Comparison of ENCODE assay signal across 17 cellular contexts in the genomic region with DNA sequence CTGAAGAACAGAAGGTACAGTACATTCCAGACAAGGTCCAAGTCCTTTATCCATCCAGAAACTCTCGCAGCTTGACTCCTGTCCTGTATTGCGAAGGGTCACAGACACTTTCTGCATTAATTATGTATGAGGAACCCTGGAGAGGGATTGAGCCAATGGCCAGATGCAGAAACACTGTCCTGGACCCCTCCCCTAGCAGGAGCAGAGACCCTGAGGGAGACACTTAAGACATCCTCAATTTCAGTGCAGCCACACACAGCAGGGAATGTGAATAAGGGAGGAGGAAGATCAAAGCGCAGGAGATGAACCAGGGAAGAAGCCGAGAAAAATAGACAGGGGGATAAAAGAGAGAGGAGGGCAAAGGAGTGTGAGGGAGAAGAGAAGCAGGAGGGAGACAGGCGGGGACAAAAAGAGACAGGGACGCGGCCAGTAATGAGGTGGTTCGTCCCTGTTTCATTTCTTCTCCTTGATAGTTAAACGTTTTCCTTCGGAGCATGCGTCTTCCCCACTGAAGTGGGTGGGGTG.
DNase-seq lines count a peak whose midpoint lies in the region; ATAC-seq, FAIRE-seq and TF ChIP-seq lines count a peak whose summit lies in the region.
"Had no signal": no experiment of that assay in that cellular context is flagged by ENCODE, and none has a peak within 500 bp of the region (broad histone marks: within the 10 kb centered on the region; RNA-seq: fewer than 3 reads in every experiment).

No MANE protein-coding gene starts in this region.

- H3K4me2 ChIP-seq in GM23338 (peak overlapping the region; percentile 78), astrocyte (ENCODE audit: low read length) (peak overlapping the region; percentile 35), neuronal stem cell (ENCODE audit: insufficient read depth, low read length, poor library complexity, severe bottlenecking) (peak overlapping the region; percentile 18)
- H3K4me2 ChIP-seq: KMS-11 had no signal

- H3K4me3 Mint-ChIP-seq in GM23338, result peak overlapping the region; percentile 50
- no peak overlapping the region for H3K4me3 Mint-ChIP-seq in astrocyte (ENCODE audit: unreplicated experiment)

- H2BK120ac ChIP-seq in neuronal stem cell (ENCODE audit: low read depth, low read length), result no peak overlapping the region

- H3K9ac ChIP-seq in astrocyte (ENCODE audit: low read length) (no peak overlapping the region), neuronal stem cell (ENCODE audit: low read depth, low read length, poor library complexity) (no peak overlapping the region)
- H3K9ac ChIP-seq: KMS-11 had no signal

- H3K9me3 ChIP-seq in astrocyte (ENCODE audit: insufficient read depth, low read depth, low read length) (no peaks in the 10 kb centered on the region), iPS-18c (ENCODE audit: control insufficient read depth, insufficient read depth, low read length) (no peaks in the 10 kb centered on the region), neuronal stem cell (replicated peaks in 1 of 2; ENCODE audit: control insufficient read depth in 2 of 2, insufficient read depth in 1 of 2, low read depth in 1 of 2, low read length in 2 of 2) (no peaks in the 10 kb centered on the region), small intestine (ENCODE audit: control insufficient read depth, low read depth) (no peaks in the 10 kb centered on the region)

- WGBS in neuronal stem cell (ENCODE audit: extremely low coverage in 2 of 2, insufficient read length in 2 of 2, insufficient replicate concordance in 1 of 2), 2 donors, result no CpG with 5 or more reads among the region's 11 CpGs
- WGBS in small intestine, 3 donors, result 66 to 79% (median 72%) methylated on average over 11 of the region's 11 CpGs

- H3K23ac ChIP-seq in neuronal stem cell (ENCODE audit: low read depth, low read length, poor library complexity), result no peak overlapping the region

- H3K27ac Mint-ChIP-seq in GM23338 (peak overlapping the region; percentile 74), astrocyte (ENCODE audit: unreplicated experiment) (peak overlapping the region; percentile 64)

- peak; percentile 33 for DNase-seq in GM23338 (ENCODE audit: low spot score)
- no peak for DNase-seq in astrocyte (ENCODE audit: low read depth)
- no peak for DNase-seq in neuronal stem cell (ENCODE audit: low spot score)
- no peak for DNase-seq in small intestine
- DNase-seq in stimulated activated CD4-positive, alpha-beta T cell treated with anti-CD3 and anti-CD28 coated beads, Interleukin-15, amount 100 ng/mL, for 24 hours, result no peak
- DNase-seq in HPDE6-E6E7 (ENCODE audit: extremely low spot score), result no peak
- DNase-seq: NCI-H1092, NCI-H1694, NCI-H446 treated with DMSO at 0.1 percent for 48 hours, NCI-H748 treated with DMSO at 0.1 percent for 48 hours had no signal

- H2BK15ac ChIP-seq in neuronal stem cell (ENCODE audit: low read length), result no peak overlapping the region

- no peaks in the 10 kb centered on the region for H3K79me2 ChIP-seq in GM23338 (replicated peaks; ENCODE audit: insufficient read depth)
- no peaks in the 10 kb centered on the region for H3K79me2 ChIP-seq in astrocyte (ENCODE audit: insufficient read depth, low read length)

- no peaks in the 10 kb centered on the region for H3K36me3 ChIP-seq in GM23338 (ENCODE audit: insufficient read depth)
- H3K36me3 ChIP-seq in astrocyte (ENCODE audit: insufficient read depth, low read length), result no peaks in the 10 kb centered on the region
- no peaks in the 10 kb centered on the region for H3K36me3 ChIP-seq in neuronal stem cell (replicated peaks in 1 of 2; ENCODE audit: control insufficient read depth in 2 of 2, insufficient read depth in 2 of 2, low read length in 2 of 2)
- H3K36me3 ChIP-seq in small intestine (ENCODE audit: control insufficient read depth in 2 of 2, insufficient read depth in 2 of 2, low read length in 2 of 2), result no peaks in the 10 kb centered on the region

- H3K36me3 Mint-ChIP-seq in GM23338 (ENCODE audit: low read depth) (peaks cover 2% of the 10 kb centered on the region; the same call in 1 of the 3 replicates), astrocyte (ENCODE audit: low read depth, unreplicated experiment) (peaks cover 1% of the 10 kb centered on the region)

- H2BK12ac ChIP-seq in neuronal stem cell (ENCODE audit: low read length), result no peak overlapping the region

- H3K18ac ChIP-seq in neuronal stem cell (ENCODE audit: low read length), result peak overlapping the region; percentile 7

- H2AK5ac ChIP-seq in neuronal stem cell (ENCODE audit: low read depth, low read length), result no peak overlapping the region

- H3K4me3 ChIP-seq in GM23338, result peak overlapping the region; percentile 45
- H3K4me3 ChIP-seq in astrocyte (ENCODE audit: insufficient read depth, low read depth, low read length), result no peak overlapping the region
- peak overlapping the region; percentile 5; the same call in 1 of the 2 replicates for H3K4me3 ChIP-seq in iPS-18c (ENCODE audit: insufficient read depth, low read depth, low read length)
- H3K4me3 ChIP-seq in neuronal stem cell (ENCODE audit: low read length in 2 of 2), result peak overlapping the region in 1 of 2 donors; percentile 27
- no peak overlapping the region for H3K4me3 ChIP-seq in small intestine (ENCODE audit: low read depth in 1 of 2, low read length in 2 of 2)

- H3K27ac ChIP-seq in GM23338 (ENCODE audit: low read depth) (peak overlapping the region; percentile 92), astrocyte (ENCODE audit: low read depth, low read length) (no peak overlapping the region), neuronal stem cell (replicated peaks; ENCODE audit: low read length) (no peak overlapping the region), small intestine (ENCODE audit: low read depth in 1 of 2, low read length in 1 of 2) (no peak overlapping the region)
- H3K27ac ChIP-seq: C4-2B, KMS-11 had no signal

- H4K8ac ChIP-seq in neuronal stem cell (ENCODE audit: low read depth, low read length), result no peak overlapping the region

- H3K27me3 ChIP-seq in GM23338 (ENCODE audit: insufficient read depth) (no peaks in the 10 kb centered on the region), astrocyte (ENCODE audit: insufficient read depth, low read length) (no peaks in the 10 kb centered on the region), neuronal stem cell (ENCODE audit: control insufficient read depth in 3 of 3, insufficient read depth in 3 of 3, low read depth in 1 of 3, low read length in 3 of 3) (no peaks in the 10 kb centered on the region), small intestine (ENCODE audit: control insufficient read depth in 2 of 2, insufficient read depth in 2 of 2, low read length in 2 of 2) (no peaks in the 10 kb centered on the region)

- peak overlapping the region; percentile 40; the same call in 1 of the 2 replicates for H2AFZ ChIP-seq in GM23338
- H2AFZ ChIP-seq in astrocyte (ENCODE audit: low read depth, low read length), result peak overlapping the region; percentile 61
- H2AFZ ChIP-seq in neuronal stem cell (ENCODE audit: low read length), result peak overlapping the region; percentile 73

- FAIRE-seq in astrocyte (lab: Jason Lieb, UNC) (no peak), small intestine (lab: Jason Lieb, UNC) (no peak)
- FAIRE-seq: A204.1 had no signal

- no peak overlapping the region for H4K91ac ChIP-seq in neuronal stem cell (ENCODE audit: low read depth, low read length, poor library complexity)

- no peak overlapping the region for H3K4ac ChIP-seq in neuronal stem cell (ENCODE audit: low read length)

- no peak overlapping the region for H3K14ac ChIP-seq in neuronal stem cell (ENCODE audit: low read length)

- H4K20me1 ChIP-seq in GM23338 (replicated peaks; ENCODE audit: insufficient read depth), result no peaks in the 10 kb centered on the region
- H4K20me1 ChIP-seq in astrocyte (ENCODE audit: insufficient read depth, low read length), result no peaks in the 10 kb centered on the region

- peaks cover 45% of the 10 kb centered on the region for H3K4me1 Mint-ChIP-seq in GM23338
- peaks cover 25% of the 10 kb centered on the region for H3K4me1 Mint-ChIP-seq in astrocyte (ENCODE audit: low read depth, unreplicated experiment)

- H3K9me3 Mint-ChIP-seq in GM23338 (no peaks in the 10 kb centered on the region), astrocyte (ENCODE audit: unreplicated experiment) (no peaks in the 10 kb centered on the region)

- ATAC-seq in GM23338 (peak; percentile 47), HG03097 (IDR thresholded peaks at IDR 0.05; ENCODE audit: low FRiP score, unreplicated experiment) (no peak)
- ATAC-seq: Panc1, Right ventricle myocardium inferior had no signal

- H3K79me1 ChIP-seq in neuronal stem cell (ENCODE audit: low read depth, low read length), result no peaks in the 10 kb centered on the region

- H2BK5ac ChIP-seq in neuronal stem cell (ENCODE audit: low read length), result no peak overlapping the region

- peaks cover 25% of the 10 kb centered on the region for H3K9me2 ChIP-seq in GM23338 (ENCODE audit: insufficient read depth)

- H3K4me1 ChIP-seq in GM23338 (ENCODE audit: insufficient read depth) (peaks cover 43% of the 10 kb centered on the region), astrocyte (ENCODE audit: insufficient read depth, low read length) (peaks cover 22% of the 10 kb centered on the region), neuronal stem cell (ENCODE audit: control insufficient read depth in 2 of 2, insufficient read depth in 1 of 2, low read depth in 1 of 2, low read length in 2 of 2) (peaks cover 13 to 32% of the 10 kb centered on the region in 2 donors), small intestine (ENCODE audit: control insufficient read depth in 2 of 2, insufficient read depth in 1 of 2, low read depth in 1 of 2, low read length in 1 of 2) (no peaks in the 10 kb centered on the region)

- H3K27me3 Mint-ChIP-seq in GM23338 (ENCODE audit: insufficient read depth, low read depth, poor library complexity), result peaks cover 10% of the 10 kb centered on the region
- peaks cover 2% of the 10 kb centered on the region for H3K27me3 Mint-ChIP-seq in astrocyte (ENCODE audit: low read depth, unreplicated experiment)

- peaks cover 16% of the 10 kb centered on the region; the same call in 1 of the 2 replicates for H3F3A ChIP-seq in GM23338 (replicated peaks; ENCODE audit: low read depth)

- TF ChIP-seq CTCF in GM23338 (conservative IDR thresholded peaks at IDR 0.05; ENCODE audit: low read depth in 2 of 2), result no peak
- no peak for TF ChIP-seq CTCF in astrocyte (IDR thresholded peaks at IDR 0.05; ENCODE audit: insufficient read depth, low read depth, low read length)

TF ChIP-seq in GM23338, 12 proteins besides CTCF, POLR2A, EP300 and RAD21 (continues in another document):
- TF ChIP-seq EZH2phosphoT487 (IDR thresholded peaks at IDR 0.05; ENCODE audit: unreplicated experiment) (no peak), ZNF114 (CRISPR knock-in tag; IDR thresholded peaks at IDR 0.05) (no peak), STAT1 (IDR thresholded peaks at IDR 0.05; ENCODE audit: unreplicated experiment) (no peak)

Comparison
In these comparisons a context has a peak if more than half of its experiments do, and no peak if none do; other contexts are left out.
1. H3K4me2 ChIP-seq: peak in every context shown above with its lines; median percentile 78 in GM23338; 35 in astrocyte; 18 in neuronal stem cell.
2. H3K4me3 ChIP-seq: peak in GM23338 (single experiment) and iPS-18c (single experiment); none in astrocyte (single experiment) and small intestine (0 of 2).
3. Peak in every context shown above with its lines, with median percentiles within 50 percentile points of each other: H2AFZ ChIP-seq.